In the genomic region with DNA sequence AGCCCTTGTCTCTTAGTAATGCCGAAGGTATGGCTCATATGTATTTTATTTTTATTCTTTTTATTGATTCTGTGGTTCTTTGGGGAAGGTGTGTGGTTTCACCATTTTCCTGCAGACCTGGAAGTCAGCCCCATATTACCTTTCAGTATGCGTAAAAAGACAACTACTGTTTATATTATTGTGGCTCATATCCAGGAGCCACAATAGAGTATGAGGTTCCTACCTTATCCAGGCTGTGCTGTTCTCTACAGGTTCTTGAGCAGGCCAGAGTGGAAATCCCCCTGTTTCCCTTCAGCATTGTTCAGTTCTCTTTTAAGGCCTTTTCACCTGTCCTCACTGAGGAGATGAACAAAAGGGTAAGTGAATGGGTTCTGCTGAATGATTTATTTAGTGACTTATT, we compare ENCODE assay signal across 20 cellular contexts. TPM values are rescaled to one million over a fixed set of nuclear protein-coding genes. Genes with fewer than 3 reads are reported as not detected.
"Had no signal": no experiment of that assay in that cellular context is flagged by ENCODE, and none has a peak within 500 bp of the region (broad histone marks: within the 10 kb centered on the region; RNA-seq: fewer than 3 reads in every experiment).

No MANE protein-coding gene starts in this region.

- H3K9me3 ChIP-seq: SK-N-SH had no signal

- H3K9me2 ChIP-seq: SK-N-SH had no signal

- H3K4me2 ChIP-seq: SK-N-SH had no signal

- DNase-seq: MM.1S, NCI-H1092 treated with DMSO at 0.1 percent for 48 hours, NCI-H1436, NCI-H187, NCI-H2029, NCI-H2081 treated with DMSO at 0.1 percent for 48 hours, NCI-H2227 treated with DMSO at 0.1 percent for 48 hours, NCI-H524, NCI-H526 treated with DMSO at 0.1 percent for 48 hours, NCI-H774, SHP77, SK-N-SH, SW 1271, T-cell had no signal

- ATAC-seq: K562, Panc1, T-cell had no signal

- H3K4me3 Mint-ChIP-seq: T-cell; T-helper 1 cell treated with Interleukin-12 subunit alpha and Interleukin-12 subunit beta and Interleukin-4 antibody, amounts not matched to agents 30 μg/mL and 1 μg/mL, for 36 hours had no signal

- H3K27ac Mint-ChIP-seq: T-cell; T-helper 1 cell treated with Interleukin-12 subunit alpha and Interleukin-12 subunit beta and Interleukin-4 antibody, amounts not matched to agents 30 μg/mL and 1 μg/mL, for 36 hours had no signal

- H3K9ac ChIP-seq: SK-N-SH had no signal

- H3K4me3 ChIP-seq: K562 had no signal

- H3K27me3 Mint-ChIP-seq: IgD-negative memory B cell, T-cell had no signal

- H3K27ac ChIP-seq: HL-60, RWPE1 had no signal

RNA-seq across cellular contexts. Expression of a gene that starts 33.2 kb away (rescaled TPM):
- polyA plus RNA-seq: IgD-negative memory B cell had no signal
